1 cellular context compared by ENCODE assay signal in the genomic region with DNA sequence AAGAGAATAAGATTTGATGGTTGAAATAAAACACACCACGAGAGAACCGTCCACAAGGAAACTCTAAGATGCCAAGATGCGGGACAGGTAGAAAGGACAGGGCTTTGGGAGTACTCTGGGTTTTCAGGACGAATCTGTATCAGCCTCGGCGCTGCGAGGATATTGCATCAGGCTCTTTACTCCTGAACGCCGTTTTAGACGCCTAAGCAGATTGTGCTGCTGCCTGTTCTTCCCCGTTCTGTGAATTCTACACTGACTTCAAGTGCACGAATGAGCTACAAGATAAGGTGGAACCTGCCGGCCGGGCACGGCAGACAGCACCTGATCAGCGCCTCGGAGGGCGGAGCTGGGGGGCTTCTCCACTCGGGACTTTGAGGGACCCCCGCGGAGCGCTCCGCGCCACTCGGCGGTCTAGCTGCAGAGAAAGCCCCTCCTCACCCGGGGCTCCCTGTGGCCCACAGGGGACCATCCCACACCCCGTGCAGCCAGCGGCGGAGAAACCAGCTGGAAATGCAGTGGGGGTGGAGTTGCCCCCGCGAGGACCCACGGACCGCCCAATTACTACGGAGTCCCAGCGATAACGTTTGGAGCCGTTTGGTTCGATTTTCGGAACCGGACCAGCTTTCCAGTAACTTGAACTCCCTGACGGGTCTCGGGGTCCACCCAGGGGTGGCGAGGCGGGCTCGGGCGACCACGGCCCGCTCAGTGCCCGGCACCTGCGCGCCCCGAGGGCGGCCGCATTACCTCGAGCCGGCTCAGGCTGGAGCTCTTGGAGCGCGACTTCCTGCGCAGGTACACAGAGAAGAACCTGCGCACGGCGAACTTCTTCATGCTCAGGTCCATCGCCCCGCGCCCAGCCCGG.
TF ChIP-seq lines count a peak whose summit lies in the region.

No MANE protein-coding gene starts in this region.

TF ChIP-seq in endothelial cell of umbilical vein, 7 proteins besides CTCF, POLR2A, EP300 and RAD21:
- no peak for TF ChIP-seq MYC (IDR thresholded peaks at IDR 0.05; ENCODE audit: low read depth, low read length)
- TF ChIP-seq, protein P1, sequence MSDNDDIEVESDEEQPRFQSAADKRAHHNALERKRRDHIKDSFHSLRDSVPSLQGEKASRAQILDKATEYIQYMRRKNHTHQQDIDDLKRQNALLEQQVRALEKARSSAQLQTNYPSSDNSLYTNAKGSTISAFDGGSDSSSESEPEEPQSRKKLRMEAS (IDR thresholded peaks at IDR 0.05; ENCODE audit: insufficient read depth, insufficient read length): no peak
- TF ChIP-seq EZH2 (IDR thresholded peaks at IDR 0.05; ENCODE audit: borderline replicate concordance, low read depth, low read length, severe bottlenecking): no peak
- TF ChIP-seq FOS (IDR thresholded peaks at IDR 0.05; ENCODE audit: borderline replicate concordance, insufficient read depth, low read length): no peak
- TF ChIP-seq GATA2 (IDR thresholded peaks at IDR 0.05; ENCODE audit: insufficient read depth, insufficient read length, low read depth, low read length): no peak
- TF ChIP-seq POLR2AphosphoS5 (IDR thresholded peaks at IDR 0.05; ENCODE audit: insufficient read depth, low read depth, low read length): no peak
- TF ChIP-seq JUN (IDR thresholded peaks at IDR 0.05; ENCODE audit: borderline replicate concordance, insufficient read depth, insufficient read length, low read depth): no peak
